8 cellular contexts compared by ENCODE assay signal in the genomic region with DNA sequence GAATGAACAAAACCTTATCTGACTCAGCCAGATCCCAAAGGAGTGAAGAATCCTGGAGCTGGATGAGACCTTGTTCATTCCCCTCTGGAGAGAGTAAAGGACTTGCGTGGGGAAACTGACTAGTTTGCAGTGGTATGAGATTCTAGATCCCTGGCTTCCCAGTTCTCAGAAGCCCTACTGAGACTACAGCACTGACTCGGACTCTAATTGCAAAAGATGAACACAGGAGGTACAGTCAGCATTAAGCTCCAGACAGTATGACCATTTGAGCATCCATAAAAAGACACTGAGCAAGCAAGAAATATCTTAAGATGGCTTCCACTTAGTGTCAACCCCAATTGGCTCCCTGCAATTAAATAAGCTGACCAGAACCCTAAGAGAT. TPM values are rescaled to one million over a fixed set of nuclear protein-coding genes. Genes with fewer than 3 reads are reported as not detected.
DNase-seq lines count a peak whose midpoint lies in the region; ATAC-seq and TF ChIP-seq lines count a peak whose summit lies in the region.

No MANE protein-coding gene starts in this region.

- H3K4me3 ChIP-seq in skeletal muscle cell (ENCODE audit: low read depth, low read length): no peak overlapping the region

- peaks cover 65% of the 10 kb centered on the region for H3K4me1 Mint-ChIP-seq in activated CD4-positive, alpha-beta memory T cell treated with anti-CD3 and anti-CD28 coated beads for 36 hours (ENCODE audit: low read depth)
- peaks cover 49% of the 10 kb centered on the region for H3K4me1 Mint-ChIP-seq in glutamatergic neuron (ENCODE audit: low read depth, unreplicated experiment)

- intact Hi-C loops in activated CD4-positive, alpha-beta memory T cell treated with anti-CD3 and anti-CD28 coated beads for 36 hours (cut with micrococcal nuclease): loop anchor here (1.0 kb wide), 1 partner anchor 12 kb away; no protein-coding TSS in a partner anchor

- no peaks in the 10 kb centered on the region for H3K9me3 Mint-ChIP-seq in activated CD4-positive, alpha-beta memory T cell treated with anti-CD3 and anti-CD28 coated beads for 36 hours
- peaks cover 18% of the 10 kb centered on the region for H3K9me3 Mint-ChIP-seq in glutamatergic neuron (ENCODE audit: unreplicated experiment)

- no peaks in the 10 kb centered on the region for H3K27me3 Mint-ChIP-seq in activated CD4-positive, alpha-beta memory T cell treated with anti-CD3 and anti-CD28 coated beads for 36 hours
- H3K27me3 Mint-ChIP-seq in glutamatergic neuron (ENCODE audit: unreplicated experiment): peaks cover 16% of the 10 kb centered on the region

- POLR2A ChIA-PET in activated CD4-positive, alpha-beta memory T cell treated with anti-CD3 and anti-CD28 coated beads for 36 hours (lab: Charles Lee): interaction anchor here (0.9 to 9.4 kb wide), 2 partner anchors 11 to 321 kb away, joined by 3 to 205 read pairs; no protein-coding TSS in a partner anchor

- TF ChIP-seq CTCF in glutamatergic neuron (IDR thresholded peaks at IDR 0.05; ENCODE audit: partially characterized antibody, unreplicated experiment): no peak

- CTCF ChIA-PET in activated CD4-positive, alpha-beta memory T cell treated with anti-CD3 and anti-CD28 coated beads for 36 hours (lab: Charles Lee): interaction anchor here (1.2 to 1.6 kb wide), 2 partner anchors 26 to 139 kb away, joined by 3 to 4 read pairs; no protein-coding TSS in a partner anchor

- peaks cover 62% of the 10 kb centered on the region for H3K36me3 Mint-ChIP-seq in activated CD4-positive, alpha-beta memory T cell treated with anti-CD3 and anti-CD28 coated beads for 36 hours
- peaks cover 10% of the 10 kb centered on the region for H3K36me3 Mint-ChIP-seq in glutamatergic neuron (ENCODE audit: unreplicated experiment)

- peak overlapping the region; percentile 71 for H3K4me3 Mint-ChIP-seq in activated CD4-positive, alpha-beta memory T cell treated with anti-CD3 and anti-CD28 coated beads for 36 hours
- peak overlapping the region; percentile 34 for H3K4me3 Mint-ChIP-seq in glutamatergic neuron (ENCODE audit: unreplicated experiment)

- DNase-seq in G401 (ENCODE audit: low spot score): peak; percentile 46
- no peak for DNase-seq in activated CD4-positive, alpha-beta memory T cell treated with anti-CD3 and anti-CD28 coated beads for 36 hours
- DNase-seq in glutamatergic neuron: no peak
- peak; percentile 32 for DNase-seq in skeletal muscle cell (ENCODE audit: low read depth)
- DNase-seq in occipital lobe (lab: John Stamatoyannopoulos, UW): no peak
- DNase-seq in ACHN: no peak
- DNase-seq in dedifferentiated amniotic fluid mesenchymal stem cell (ENCODE audit: extremely low spot score): no peak

- ATAC-seq in HG02885 (IDR thresholded peaks at IDR 0.05; ENCODE audit: poor library complexity, unreplicated experiment): no peak

- in situ Hi-C loops in G401 (cut with HindIII; ENCODE audit: low sequenced_read_pairs): loop anchor here (10.0 kb wide), 1 partner anchor 82 kb away; no protein-coding TSS in a partner anchor
- in situ Hi-C loops in ACHN (cut with HindIII; ENCODE audit: low pct_ligation_motif_present, low pct_unique_long_range_greater_than_20kb, low sequenced_read_pairs): no loop called here

- peak overlapping the region; percentile 97 for H3K27ac Mint-ChIP-seq in activated CD4-positive, alpha-beta memory T cell treated with anti-CD3 and anti-CD28 coated beads for 36 hours
- peak overlapping the region; percentile 15 for H3K27ac Mint-ChIP-seq in glutamatergic neuron (ENCODE audit: unreplicated experiment)

RNA-seq across cellular contexts. Expression of gene ZC3H4, which starts 6.8 kb away (rescaled TPM):
- 12.4 and 16.8 TPM in 2 replicates for total RNA-seq in G401 (2014; rRNA removed; shearing (Covaris generic))
- 10 to 100 TPM; 77.1 to 78.6 TPM for total RNA-seq in activated CD4-positive, alpha-beta memory T cell treated with anti-CD3 and anti-CD28 coated beads for 36 hours
- total RNA-seq in glutamatergic neuron (ENCODE audit: unreplicated experiment): 50.3 TPM
- total RNA-seq in occipital lobe: 11.2 TPM

RNA-seq across cellular contexts. Expression of gene SAE1, which starts 23.8 kb away (rescaled TPM):
- 603 and 649 TPM in 2 replicates for total RNA-seq in G401 (2014; rRNA removed; shearing (Covaris generic))
- 100 to 1,000 TPM; 154 to 157 TPM for total RNA-seq in activated CD4-positive, alpha-beta memory T cell treated with anti-CD3 and anti-CD28 coated beads for 36 hours
- 79.9 TPM for total RNA-seq in glutamatergic neuron (ENCODE audit: unreplicated experiment)
- total RNA-seq in occipital lobe: 76.3 TPM

RNA-seq across cellular contexts. Expression of gene TMEM160, which starts 58.4 kb away (rescaled TPM):
- total RNA-seq in G401 (2014; rRNA removed; shearing (Covaris generic)): 170 and 258 TPM in 2 replicates
- 10 to 100 TPM; 62.8 to 69.8 TPM for total RNA-seq in activated CD4-positive, alpha-beta memory T cell treated with anti-CD3 and anti-CD28 coated beads for 36 hours
- total RNA-seq in glutamatergic neuron (ENCODE audit: unreplicated experiment): 31.0 TPM
- 20.9 TPM for total RNA-seq in occipital lobe

Comparison
In these comparisons a context has a peak if more than half of its experiments do, and no peak if none do; other contexts are left out.
1. DNase-seq: peak in G401 (single experiment) and skeletal muscle cell (single experiment); none in activated CD4-positive, alpha-beta memory T cell treated with anti-CD3 and anti-CD28 coated beads for 36 hours (single experiment), glutamatergic neuron (single experiment), occipital lobe (single experiment), ACHN (single experiment) and dedifferentiated amniotic fluid mesenchymal stem cell (single experiment).